In genomic region chr2:45836316-45836715, GRCh38 we compare ENCODE assay signal across 13 cellular contexts.
DNase-seq lines count a peak whose midpoint lies in the region; ATAC-seq and TF ChIP-seq lines count a peak whose summit lies in the region.
"Had no signal": no experiment of that assay in that cellular context is flagged by ENCODE, and none has a peak within 500 bp of the region (broad histone marks: within the 10 kb centered on the region; RNA-seq: fewer than 3 reads in every experiment).

No MANE protein-coding gene starts in this region.

- DNase-seq in NAMALWA (ENCODE audit: low spot score) (peak; percentile 78), iPS-NIHi7 (ENCODE audit: extremely low spot score) (peak; percentile 55)
- DNase-seq in stimulated activated naive CD4-positive, alpha-beta T cell (lab: John Stamatoyannopoulos, UW): no peak
- DNase-seq: activated CD4-positive, alpha-beta memory T cell treated with anti-CD3 and anti-CD28 coated beads for 36 hours; activated gamma-delta T cell treated with Interleukin-2 at 50 U/mL for 16 hours; CD4-positive, CD25-positive, alpha-beta regulatory T cell; GDM1; NCI-H524 treated with DMSO at 0.1 percent for 48 hours; occipital lobe had no signal

- peak; percentile 29 for ATAC-seq in GM21526 (IDR thresholded peaks at IDR 0.05; ENCODE audit: low FRiP score, unreplicated experiment)
- no peak for ATAC-seq in GM18520 (IDR thresholded peaks at IDR 0.05; ENCODE audit: unreplicated experiment)
- no peak for ATAC-seq in GM19452 (IDR thresholded peaks at IDR 0.05; ENCODE audit: unreplicated experiment)

- H3K4me3 ChIP-seq in GM12875 (ENCODE audit: low read depth, low read length): peak overlapping the region; percentile 11

- TF ChIP-seq CTCF in GM12875 (IDR thresholded peaks at IDR 0.05; ENCODE audit: borderline replicate concordance, insufficient read depth, low read depth, low read length): 0 out of 2 replicates have a peak, but pooled peaks have one; percentile 6

Comparison
In these comparisons a context has a peak if more than half of its experiments do, and no peak if none do; other contexts are left out.
1. DNase-seq: peak in NAMALWA (single experiment) and iPS-NIHi7 (single experiment); none in stimulated activated naive CD4-positive, alpha-beta T cell (0 of 6).